ENCODE assay signal across 27 cellular contexts in the genomic region with DNA sequence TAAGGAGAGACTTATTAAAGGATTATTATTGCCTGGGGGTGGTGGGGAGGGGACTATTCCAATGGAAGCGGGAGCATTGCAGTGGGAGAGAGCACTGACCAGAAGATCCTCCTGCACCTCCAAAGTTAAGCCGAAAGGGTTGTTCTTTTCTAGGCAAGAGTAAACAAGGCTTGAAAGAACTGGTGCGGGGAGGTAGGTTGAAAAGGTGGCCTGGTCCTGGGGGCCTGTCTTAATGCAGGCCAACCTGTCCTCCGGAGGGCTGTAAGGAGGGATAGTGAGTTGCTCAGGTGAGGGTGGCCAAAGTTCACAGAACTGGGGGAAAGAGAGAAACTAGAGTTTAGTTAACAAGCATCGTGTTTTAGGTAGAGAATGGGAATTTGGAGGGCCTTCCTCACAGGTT.
A peak's percentile ranks its signal among the peaks of the same experiment; 100 is the strongest.
DNase-seq lines count a peak whose midpoint lies in the region; ATAC-seq, FAIRE-seq and TF ChIP-seq lines count a peak whose summit lies in the region.
"Had no signal": no experiment of that assay in that cellular context is flagged by ENCODE, and none has a peak within 500 bp of the region (broad histone marks: within the 10 kb centered on the region; RNA-seq: fewer than 3 reads in every experiment).

No MANE protein-coding gene starts in this region.

- H2BK20ac ChIP-seq in H1 (ENCODE audit: low read length) = 0 out of 2 replicates have a peak overlapping the region, but pooled peaks have one; percentile 43

- CTCF ChIA-PET in H1 (lab: Charles Lee; ENCODE audit: partially characterized antibody) = interaction anchor here (0.7 to 2.0 kb wide), 8 partner anchors 11 to 68 kb away, joined by 3 to 7 read pairs (median 3); no protein-coding TSS in a partner anchor

- TF ChIP-seq POLR2A in H1 (IDR thresholded peaks at IDR 0.05; ENCODE audit: control extremely low read depth in 1 of 2, low read depth in 2 of 2, low read length in 2 of 2) (no peak), transverse colon (IDR thresholded peaks at IDR 0.05) (no peak)

- H4K5ac ChIP-seq in H1 (ENCODE audit: insufficient read length, low read depth, low read length) = no peak overlapping the region

- no peak for TF ChIP-seq RAD21 in H1 (IDR thresholded peaks at IDR 0.05 in 1 of 2, conservative IDR thresholded peaks at IDR 0.05 in 1 of 2; ENCODE audit: low read depth in 2 of 2, low read length in 2 of 2)

- no peaks in the 10 kb centered on the region for H3K9me3 Mint-ChIP-seq in natural killer cell
- H3K9me3 Mint-ChIP-seq: CD4-positive, CD25-positive, alpha-beta regulatory T cell had no signal

- no peaks in the 10 kb centered on the region for H3K36me3 Mint-ChIP-seq in natural killer cell
- H3K36me3 Mint-ChIP-seq: CD4-positive, CD25-positive, alpha-beta regulatory T cell had no signal

- H4K91ac ChIP-seq in H1 (replicated peaks; ENCODE audit: insufficient read length, low read length) = no peak overlapping the region
- peak overlapping the region; percentile 3 for H4K91ac ChIP-seq in trophoblast cell (ENCODE audit: low read depth, low read length)

- H3K79me2 ChIP-seq in H1 (ENCODE audit: control insufficient read depth in 1 of 2, insufficient read depth in 2 of 2, low read length in 2 of 2) (no peaks in the 10 kb centered on the region), trophoblast cell (ENCODE audit: control insufficient read depth, insufficient read depth, low read length, poor library complexity) (no peaks in the 10 kb centered on the region)

- H3K79me1 ChIP-seq in H1 (ENCODE audit: low read depth, low read length) (no peaks in the 10 kb centered on the region), trophoblast cell (ENCODE audit: low read length) (peaks cover 12% of the 10 kb centered on the region)

- H2BK12ac ChIP-seq in H1 (ENCODE audit: low read depth, low read length) = peak overlapping the region; percentile 75; the same call in 1 of the 2 replicates
- H2BK12ac ChIP-seq in trophoblast cell (ENCODE audit: low read length) = peak overlapping the region; percentile 11

- H2BK15ac ChIP-seq in H1 (ENCODE audit: low read length) = no peak overlapping the region

- no peak overlapping the region for H4K8ac ChIP-seq in H1 (ENCODE audit: extremely low read depth, insufficient read depth, low read length)
- peak overlapping the region; percentile 26 for H4K8ac ChIP-seq in trophoblast cell (ENCODE audit: low read depth, low read length)

- no peak overlapping the region for H3K23ac ChIP-seq in H1 (ENCODE audit: insufficient read length)
- H3K23ac ChIP-seq in trophoblast cell (ENCODE audit: low read length) = no peak overlapping the region

- H3K27ac ChIP-seq in HUES48 (ENCODE audit: low read depth, low read length) (peak overlapping the region; percentile 29), H1 (ENCODE audit: low read depth, low read length) (no peak overlapping the region), trophoblast cell (ENCODE audit: low read depth, low read length) (peak overlapping the region; percentile 24), transverse colon (no peak overlapping the region)
- H3K27ac ChIP-seq: HL-60, SJCRH30 had no signal

- peak; percentile 54 for DNase-seq in ELF-1 (ENCODE audit: low read depth, low spot score)
- no peak for DNase-seq in H1 (ENCODE audit: low read depth in 1 of 2, low spot score in 2 of 2)
- no peak for DNase-seq in trophoblast cell
- DNase-seq in cortex of kidney (lab: John Stamatoyannopoulos, UW) = no peak
- no peak for DNase-seq in transverse colon
- no peak for DNase-seq in activated T-cell treated with anti-CD3 and anti-CD28 coated beads, Interleukin-2, amount 50 U/mL, for 1 hour
- DNase-seq in natural killer cell = no peak
- DNase-seq: CD4-positive, CD25-positive, alpha-beta regulatory T cell; DMS153; H7; IMR-90; NCI-H1105; NCI-H146; NCI-H2081; NCI-H2171; NCI-H345; NCI-H524; NCI-H774; NK-92 treated with Interleukin-12 subunit alpha and Interleukin-12 subunit beta, amount 100 ng/mL, for 24 hours; SJCRH30 had no signal

- H2BK5ac ChIP-seq in H1 (ENCODE audit: low read depth, low read length) (no peak overlapping the region), trophoblast cell (ENCODE audit: low read depth, low read length, poor library complexity) (peak overlapping the region; percentile 22)

- in situ Hi-C loops in transverse colon (cut with MboI; ENCODE audit: low pct_ligation_motif_present in 1 of 4, low pct_unique_long_range_greater_than_20kb in 1 of 4, low sequenced_read_pairs in 3 of 4) = no loop called here

- no peak overlapping the region for H3K18ac ChIP-seq in H1 (ENCODE audit: extremely low read depth, low read length)
- H3K18ac ChIP-seq in trophoblast cell (ENCODE audit: low read length) = no peak overlapping the region

- H3K4me2 ChIP-seq in H1 (ENCODE audit: insufficient read depth in 1 of 2, low read depth in 2 of 2, low read length in 2 of 2) (no peak overlapping the region), trophoblast cell (ENCODE audit: low read length) (no peak overlapping the region)

- H3K4me3 Mint-ChIP-seq in natural killer cell = no peak overlapping the region
- H3K4me3 Mint-ChIP-seq: CD4-positive, CD25-positive, alpha-beta regulatory T cell had no signal

- H3K9me3 ChIP-seq in HUES48 (ENCODE audit: control insufficient read depth, insufficient read depth, low read length) (no peaks in the 10 kb centered on the region), H1 (ENCODE audit: insufficient read depth in 2 of 2, low read depth in 1 of 2, low read length in 1 of 2) (0 out of 4 replicates have a peak, but pooled peaks cover 0 to 1% of the 10 kb centered on the region in 2 experiments), trophoblast cell (ENCODE audit: insufficient read depth, low read depth, low read length) (peaks cover 2% of the 10 kb centered on the region), transverse colon (no peaks in the 10 kb centered on the region)
- H3K9me3 ChIP-seq: SJCRH30 had no signal

- H2AFZ ChIP-seq in H1 (ENCODE audit: low read length) (no peak overlapping the region), trophoblast cell (ENCODE audit: insufficient read depth, low read length, poor library complexity) (no peak overlapping the region)

- no peak overlapping the region for H2AK5ac ChIP-seq in H1 (ENCODE audit: low read depth, low read length)
- H2AK5ac ChIP-seq in trophoblast cell (ENCODE audit: low read length) = no peak overlapping the region

- no peak overlapping the region for H4K12ac ChIP-seq in trophoblast cell (ENCODE audit: low read depth, low read length)

- WGBS in H1 (ENCODE audit: extremely low coverage in 1 of 2, insufficient coverage in 1 of 2, insufficient read length in 1 of 2, insufficient replicate concordance in 2 of 2, low coverage in 1 of 2, low lambda C conversion rate in 2 of 2, missing lambda C conversion rate in 1 of 2), 2 experiments = 93% methylated on average over 5 of the region's 5 CpGs; no CpG with 5 or more reads in 1 of the 2 experiments
- no CpG with 5 or more reads among the region's 5 CpGs for whole genome bisulfite sequencing in trophoblast cell (ENCODE audit: extremely low coverage, insufficient coverage, insufficient read length)
- 72 to 88% methylated on average over 2 to 5 of the region's 5 CpGs for WGBS in transverse colon (ENCODE audit: low coverage in 1 of 2), 2 donors

- POLR2A ChIA-PET in H1 (lab: Charles Lee; ENCODE audit: partially characterized antibody) = interaction anchor here (1.9 kb wide), 1 partner anchor 31 kb away, joined by 7 read pairs; no protein-coding TSS in a partner anchor

- H3K27me3 ChIP-seq in HUES48 (ENCODE audit: control insufficient read depth, insufficient read depth, low read length) = no peaks in the 10 kb centered on the region
- no peaks in the 10 kb centered on the region for H3K27me3 ChIP-seq in H1 (replicated peaks in 1 of 4; ENCODE audit: control insufficient read depth in 3 of 4, extremely low read depth in 1 of 4, insufficient read depth in 3 of 4, low read length in 3 of 4)
- H3K27me3 ChIP-seq in trophoblast cell (ENCODE audit: insufficient read depth, low read length) = no peaks in the 10 kb centered on the region
- no peaks in the 10 kb centered on the region for H3K27me3 ChIP-seq in transverse colon
- H3K27me3 ChIP-seq: SJCRH30 had no signal

- H3K36me3 ChIP-seq in HUES48 (ENCODE audit: control insufficient read depth, insufficient read depth, low read length) = no peaks in the 10 kb centered on the region
- no peaks in the 10 kb centered on the region for H3K36me3 ChIP-seq in H1 (ENCODE audit: control insufficient read depth in 2 of 4, insufficient read depth in 4 of 4, low read length in 3 of 4)
- H3K36me3 ChIP-seq in trophoblast cell (ENCODE audit: control insufficient read depth in 1 of 2, insufficient read depth in 2 of 2, low read length in 2 of 2) = no peaks in the 10 kb centered on the region
- H3K36me3 ChIP-seq in transverse colon = no peaks in the 10 kb centered on the region
- H3K36me3 ChIP-seq: SJCRH30 had no signal

- H3K4me3 ChIP-seq in HUES48 (ENCODE audit: low read depth, low read length) (no peak overlapping the region), H1 (ENCODE audit: extremely low read depth in 1 of 4, insufficient read depth in 2 of 4, low read depth in 3 of 4, low read length in 4 of 4) (no peak overlapping the region), trophoblast cell (ENCODE audit: low read depth, low read length) (no peak overlapping the region), transverse colon (no peak overlapping the region)
- H3K4me3 ChIP-seq: SJCRH30 had no signal

- ATAC-seq in natural killer cell = no peak

- no peak overlapping the region for H3K56ac ChIP-seq in H1 (replicated peaks; ENCODE audit: insufficient read length, low read depth, low read length)

- H4K20me1 ChIP-seq in H1 (replicated peaks in 1 of 2; ENCODE audit: control insufficient read depth in 1 of 2, insufficient read depth in 2 of 2, low read length in 2 of 2) = no peaks in the 10 kb centered on the region

- H3K27ac Mint-ChIP-seq in natural killer cell = no peak overlapping the region

- H3K14ac ChIP-seq in H1 (ENCODE audit: insufficient read length) = no peak overlapping the region
- H3K14ac ChIP-seq in trophoblast cell (ENCODE audit: low read length) = peak overlapping the region; percentile 42

- H3K27me3 Mint-ChIP-seq in natural killer cell (ENCODE audit: low read depth in 2 of 2) = no peaks in the 10 kb centered on the region
- H3K27me3 Mint-ChIP-seq: CD4-positive, CD25-positive, alpha-beta regulatory T cell had no signal

- H3K4ac ChIP-seq in H1 (replicated peaks; ENCODE audit: insufficient read length, low read depth, low read length) (no peak overlapping the region), trophoblast cell (ENCODE audit: low read depth, low read length) (no peak overlapping the region)

- H3K9ac ChIP-seq in HUES48 (ENCODE audit: low read depth, low read length) = no peak overlapping the region
- no peak overlapping the region for H3K9ac ChIP-seq in H1 (replicated peaks in 1 of 4; ENCODE audit: extremely low read depth in 1 of 4, low read depth in 3 of 4, low read length in 3 of 4)
- no peak overlapping the region for H3K9ac ChIP-seq in trophoblast cell (ENCODE audit: low read length)

- H2BK120ac ChIP-seq in H1 (replicated peaks; ENCODE audit: low read depth, low read length) (no peak overlapping the region), trophoblast cell (ENCODE audit: insufficient read depth, low read length, poor library complexity) (peak overlapping the region; percentile 75)

- H3K4me1 ChIP-seq in HUES48 (ENCODE audit: control insufficient read depth, insufficient read depth, low read length) (peaks cover 11% of the 10 kb centered on the region), H1 (replicated peaks in 1 of 4; ENCODE audit: control insufficient read depth in 3 of 4, insufficient read depth in 4 of 4, low read length in 3 of 4) (peaks cover 0 to 13% (median 0%) of the 10 kb centered on the region in 4 experiments; a peak in 3 of 7 replicates), trophoblast cell (ENCODE audit: control insufficient read depth in 1 of 2, insufficient read depth in 2 of 2, low read length in 2 of 2) (peaks cover 15 to 19% of the 10 kb centered on the region in 2 experiments), transverse colon (no peaks in the 10 kb centered on the region)

- TF ChIP-seq CTCF in H1 (IDR thresholded peaks at IDR 0.05; ENCODE audit: control extremely low read depth in 1 of 3, insufficient read depth in 1 of 3, low read depth in 1 of 3, low read length in 3 of 3) = no peak
- no peak for TF ChIP-seq CTCF in transverse colon (IDR thresholded peaks at IDR 0.05)
- no peak for TF ChIP-seq CTCF in natural killer cell (IDR thresholded peaks at IDR 0.05)

- peaks cover 8 to 9% of the 10 kb centered on the region in 2 donors for H3K4me1 Mint-ChIP-seq in natural killer cell

- no peaks in the 10 kb centered on the region for H3K23me2 ChIP-seq in H1 (ENCODE audit: low read depth, low read length)

- TF ChIP-seq EP300 in H1 (IDR thresholded peaks at IDR 0.05; ENCODE audit: borderline replicate concordance in 1 of 2, low read depth in 2 of 2, low read length in 2 of 2) (no peak), transverse colon (IDR thresholded peaks at IDR 0.05; ENCODE audit: low read depth) (no peak)

- FAIRE-seq in H1 (lab: Jason Lieb, UNC) = no peak
- FAIRE-seq: G401.6, GM12892, GM18507, GM19239, RCC 7860 had no signal

- intact Hi-C loops in transverse colon (cut with DNase I; ENCODE audit: low total_unique reads) (no loop called here), natural killer cell (cut with micrococcal nuclease) (no loop called here)

Comparison
In these comparisons a context has a peak if more than half of its experiments do, and no peak if none do; other contexts are left out.
1. H3K27ac ChIP-seq: peak in HUES48 (single experiment) and trophoblast cell (single experiment); none in H1 (single experiment) and transverse colon (0 of 4).